In genomic region chr2:45938649-45939511, GRCh38 we compare ENCODE assay signal across 8 cellular contexts.
DNase-seq lines count a peak whose midpoint lies in the region; ATAC-seq, FAIRE-seq and TF ChIP-seq lines count a peak whose summit lies in the region.

No MANE protein-coding gene starts in this region.

- H3K9ac ChIP-seq in H1 (replicated peaks in 1 of 4; ENCODE audit: extremely low read depth in 1 of 4, low read depth in 3 of 4, low read length in 3 of 4) (no peak overlapping the region; a peak in 1 of 7 replicates), muscle layer of colon (ENCODE audit: low read length) (no peak overlapping the region)

- H3K9me3 Mint-ChIP-seq in glutamatergic neuron (ENCODE audit: unreplicated experiment), result peaks cover 3% of the 10 kb centered on the region

- no peak overlapping the region for H3K18ac ChIP-seq in H1 (ENCODE audit: extremely low read depth, low read length)

- no peak for TF ChIP-seq RAD21 in H1 (IDR thresholded peaks at IDR 0.05 in 1 of 2, conservative IDR thresholded peaks at IDR 0.05 in 1 of 2; ENCODE audit: low read depth in 2 of 2, low read length in 2 of 2)

- TF ChIP-seq EP300 in H1 (IDR thresholded peaks at IDR 0.05; ENCODE audit: borderline replicate concordance in 1 of 2, low read depth in 2 of 2, low read length in 2 of 2), result no peak

- no peak overlapping the region for H2BK5ac ChIP-seq in H1 (ENCODE audit: low read depth, low read length)

- no peaks in the 10 kb centered on the region for H3K27me3 Mint-ChIP-seq in glutamatergic neuron (ENCODE audit: unreplicated experiment)

- no peak overlapping the region for H3K27ac Mint-ChIP-seq in glutamatergic neuron (ENCODE audit: unreplicated experiment)

- H3K9me3 ChIP-seq in AG04450 (ENCODE audit: control insufficient read depth, insufficient read depth, low read length), result no peaks in the 10 kb centered on the region
- H3K9me3 ChIP-seq in MG63, result no peaks in the 10 kb centered on the region; the same call in 1 of the 2 replicates
- no peaks in the 10 kb centered on the region for H3K9me3 ChIP-seq in H1 (ENCODE audit: insufficient read depth in 2 of 2, low read depth in 1 of 2, low read length in 1 of 2)
- no peaks in the 10 kb centered on the region for H3K9me3 ChIP-seq in muscle layer of colon (ENCODE audit: low read length)

- no peaks in the 10 kb centered on the region for H3K79me1 ChIP-seq in H1 (ENCODE audit: low read depth, low read length)

- H3K4me3 Mint-ChIP-seq in glutamatergic neuron (ENCODE audit: unreplicated experiment), result no peak overlapping the region

- peak overlapping the region; percentile 23; the same call in 1 of the 2 replicates for H3K4me3 ChIP-seq in AG04450 (ENCODE audit: low read depth, low read length)
- no peak overlapping the region for H3K4me3 ChIP-seq in MG63
- no peak overlapping the region for H3K4me3 ChIP-seq in H1 (ENCODE audit: extremely low read depth in 1 of 4, insufficient read depth in 2 of 4, low read depth in 3 of 4, low read length in 4 of 4)
- H3K4me3 ChIP-seq in muscle layer of colon (ENCODE audit: low read depth in 1 of 2, low read length in 2 of 2), result peak overlapping the region in 1 of 2 donors; percentile 44

- no peaks in the 10 kb centered on the region for H3K79me2 ChIP-seq in H1 (ENCODE audit: control insufficient read depth in 1 of 2, insufficient read depth in 2 of 2, low read length in 2 of 2)

- H3K4me1 ChIP-seq in H1 (replicated peaks in 1 of 4; ENCODE audit: control insufficient read depth in 3 of 4, insufficient read depth in 4 of 4, low read length in 3 of 4), result peaks cover 0 to 6% (median 0%) of the 10 kb centered on the region in 4 experiments; a peak in 2 of 7 replicates
- peaks cover 58% of the 10 kb centered on the region for H3K4me1 ChIP-seq in muscle layer of colon (ENCODE audit: insufficient read depth, low read length)

- H2AFZ ChIP-seq in H1 (ENCODE audit: low read length), result no peak overlapping the region

- no peak overlapping the region for H4K91ac ChIP-seq in H1 (replicated peaks; ENCODE audit: insufficient read length, low read length)

- no peak overlapping the region for H4K5ac ChIP-seq in H1 (ENCODE audit: insufficient read length, low read depth, low read length)

- WGBS in H1 (ENCODE audit: extremely low coverage in 1 of 2, insufficient coverage in 1 of 2, insufficient read length in 1 of 2, insufficient replicate concordance in 2 of 2, low coverage in 1 of 2, low lambda C conversion rate in 2 of 2, missing lambda C conversion rate in 1 of 2), 2 experiments, result 83% methylated on average over 13 of the region's 13 CpGs; no CpG with 5 or more reads in 1 of the 2 experiments

- H2AK5ac ChIP-seq in H1 (ENCODE audit: low read depth, low read length), result no peak overlapping the region

- H3K36me3 Mint-ChIP-seq in glutamatergic neuron (ENCODE audit: unreplicated experiment), result no peaks in the 10 kb centered on the region

- no peak overlapping the region for H3K14ac ChIP-seq in H1 (ENCODE audit: insufficient read length)

- no peak overlapping the region for H3K56ac ChIP-seq in H1 (replicated peaks; ENCODE audit: insufficient read length, low read depth, low read length)

- no peak for ATAC-seq in GM18498 (IDR thresholded peaks at IDR 0.05; ENCODE audit: unreplicated experiment)

- no peak overlapping the region for H3K4me2 ChIP-seq in H1 (ENCODE audit: insufficient read depth in 1 of 2, low read depth in 2 of 2, low read length in 2 of 2)

- no peaks in the 10 kb centered on the region for H3K23me2 ChIP-seq in H1 (ENCODE audit: low read depth, low read length)

- H2BK120ac ChIP-seq in H1 (replicated peaks; ENCODE audit: low read depth, low read length), result no peak overlapping the region

- TF ChIP-seq CTCF in AG04450 (IDR thresholded peaks at IDR 0.05; ENCODE audit: low read depth, low read length), result no peak
- no peak for TF ChIP-seq CTCF in H1 (IDR thresholded peaks at IDR 0.05; ENCODE audit: control extremely low read depth in 1 of 3, insufficient read depth in 1 of 3, low read depth in 1 of 3, low read length in 3 of 3)
- no peak for TF ChIP-seq CTCF in glutamatergic neuron (IDR thresholded peaks at IDR 0.05; ENCODE audit: partially characterized antibody, unreplicated experiment)

- H4K20me1 ChIP-seq in H1 (replicated peaks in 1 of 2; ENCODE audit: control insufficient read depth in 1 of 2, insufficient read depth in 2 of 2, low read length in 2 of 2), result peaks cover 0 to 1% of the 10 kb centered on the region in 2 experiments

- no peak overlapping the region for H2BK15ac ChIP-seq in H1 (ENCODE audit: low read length)

- POLR2A ChIA-PET in AG04450 (lab: Yijun Ruan, JAX), result interaction anchor here (0.5 to 1.0 kb wide), 2 partner anchors 16 to 70 kb away, joined by 3 read pairs; no protein-coding TSS in a partner anchor
- POLR2A ChIA-PET in H1 (lab: Charles Lee; ENCODE audit: partially characterized antibody), result no interaction called here

- H3K27ac ChIP-seq in AG04450 (ENCODE audit: low read depth, low read length) (peak overlapping the region; percentile 89), H1 (ENCODE audit: low read depth, low read length) (no peak overlapping the region), muscle layer of colon (ENCODE audit: low read depth, low read length) (peak overlapping the region; percentile 62)

- no peak for TF ChIP-seq POLR2A in H1 (IDR thresholded peaks at IDR 0.05; ENCODE audit: control extremely low read depth in 1 of 2, low read depth in 2 of 2, low read length in 2 of 2)

- no peak overlapping the region for H2BK20ac ChIP-seq in H1 (ENCODE audit: low read length)

- CTCF ChIA-PET in AG04450 (lab: Charles Lee) (interaction anchor here (2.0 kb wide), 1 partner anchor 297 kb away, joined by 6 read pairs; no protein-coding TSS in a partner anchor), H1 (lab: Charles Lee; ENCODE audit: partially characterized antibody) (interaction anchor here (0.7 to 1.0 kb wide), 4 partner anchors 17 to 295 kb away, joined by 3 read pairs; no protein-coding TSS in a partner anchor)

- DNase-seq in AG04450 (ENCODE audit: low read depth, low spot score) (peak; percentile 95), MG63 (peak; percentile 99), H1 (ENCODE audit: low read depth in 1 of 2, low spot score in 2 of 2) (no peak), glutamatergic neuron (no peak), NAMALWA (ENCODE audit: low spot score) (no peak), GDM1 (lab: John Stamatoyannopoulos, UW) (no peak)

- H3K36me3 ChIP-seq in MG63, result peaks cover 12% of the 10 kb centered on the region
- no peaks in the 10 kb centered on the region for H3K36me3 ChIP-seq in H1 (ENCODE audit: control insufficient read depth in 2 of 4, insufficient read depth in 4 of 4, low read length in 3 of 4)
- H3K36me3 ChIP-seq in muscle layer of colon (ENCODE audit: insufficient read depth, low read length), result no peaks in the 10 kb centered on the region

- H4K8ac ChIP-seq in H1 (ENCODE audit: extremely low read depth, insufficient read depth, low read length), result no peak overlapping the region

- H3K4me1 Mint-ChIP-seq in glutamatergic neuron (ENCODE audit: low read depth, unreplicated experiment), result peaks cover 30% of the 10 kb centered on the region

- H2BK12ac ChIP-seq in H1 (ENCODE audit: low read depth, low read length), result no peak overlapping the region

- no peak for FAIRE-seq in H1 (lab: Jason Lieb, UNC)

- H3K4ac ChIP-seq in H1 (replicated peaks; ENCODE audit: insufficient read length, low read depth, low read length), result no peak overlapping the region

- H3K23ac ChIP-seq in H1 (ENCODE audit: insufficient read length), result no peak overlapping the region

- H3K27me3 ChIP-seq in AG04450 (ENCODE audit: control insufficient read depth, insufficient read depth, low read length) (no peaks in the 10 kb centered on the region), MG63 (no peaks in the 10 kb centered on the region), H1 (replicated peaks in 1 of 4; ENCODE audit: control insufficient read depth in 3 of 4, extremely low read depth in 1 of 4, insufficient read depth in 3 of 4, low read length in 3 of 4) (no peaks in the 10 kb centered on the region), muscle layer of colon (ENCODE audit: control insufficient read depth in 1 of 2, insufficient read depth in 2 of 2, low read length in 2 of 2) (no peaks in the 10 kb centered on the region)

TF ChIP-seq in H1, 55 proteins besides CTCF, POLR2A, EP300 and RAD21:
- TF ChIP-seq ATF2 (IDR thresholded peaks at IDR 0.05; ENCODE audit: low read length) (no peak), JUND (IDR thresholded peaks at IDR 0.05; ENCODE audit: low read length) (peak; percentile 66)

Comparison
In these comparisons a context has a peak if more than half of its experiments do, and no peak if none do; other contexts are left out.
1. DNase-seq: peak in AG04450 (single experiment) and MG63 (single experiment); none in H1 (0 of 2), glutamatergic neuron (single experiment), NAMALWA (single experiment) and GDM1 (single experiment).